1 cellular context compared by ENCODE assay signal in the genomic region with DNA sequence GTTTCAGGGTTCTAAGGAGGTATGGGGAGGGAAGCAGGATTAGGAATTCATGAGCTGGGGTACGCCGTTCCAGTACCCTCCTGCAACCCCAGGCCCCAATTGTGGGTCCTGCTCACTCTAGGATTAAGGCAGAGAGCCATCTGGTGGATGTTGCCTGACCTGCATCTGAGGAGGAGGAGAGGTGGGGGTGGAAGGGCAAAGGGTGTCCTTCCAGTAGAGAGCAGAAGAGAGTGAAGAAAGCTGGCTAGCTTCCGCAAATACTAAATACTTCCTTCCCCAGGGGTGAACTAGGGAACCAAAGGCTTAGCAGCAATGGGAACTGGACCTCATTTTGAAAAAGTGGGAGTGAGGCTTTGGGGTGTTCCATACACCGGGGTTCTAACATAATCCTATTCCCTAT.
TF ChIP-seq lines count a peak whose summit lies in the region.

No MANE protein-coding gene starts in this region.

TF ChIP-seq in HepG2, 621 proteins besides CTCF, POLR2A, EP300 and RAD21 (continues in another document):
- TF ChIP-seq ZNF784 (CRISPR knock-in tag; IDR thresholded peaks at IDR 0.05; ENCODE audit: borderline replicate concordance) (no peak), SKI (IDR thresholded peaks at IDR 0.05; ENCODE audit: partially characterized antibody) (no peak), SAP130 (CRISPR knock-in tag; IDR thresholded peaks at IDR 0.05; ENCODE audit: low read depth) (0 out of 2 replicates have a peak, but pooled peaks have one; percentile 26), AKNA (CRISPR knock-in tag; IDR thresholded peaks at IDR 0.05; ENCODE audit: borderline replicate concordance) (no peak), ARHGAP35 (CRISPR knock-in tag; IDR thresholded peaks at IDR 0.05; ENCODE audit: borderline replicate concordance) (0 out of 2 replicates have a peak, but pooled peaks have one; percentile 37), PATZ1 (CRISPR knock-in tag; IDR thresholded peaks at IDR 0.05) (peak; percentile 56; the same call in 1 of the 2 replicates), HMGXB4 (CRISPR knock-in tag; IDR thresholded peaks at IDR 0.05; ENCODE audit: borderline replicate concordance in 1 of 2, low read depth in 1 of 2) (peak in 1 of 2 experiments; percentile 52; a peak in 1 of 4 replicates), ZNF781 (CRISPR knock-in tag; IDR thresholded peaks at IDR 0.05; ENCODE audit: borderline replicate concordance, not compliant biosample characterization) (no peak), GRHL1 (CRISPR knock-in tag; conservative IDR thresholded peaks at IDR 0.05) (no peak), ZEB1 (IDR thresholded peaks at IDR 0.05; ENCODE audit: insufficient replicate concordance, low read depth) (no peak), GATAD2A (CRISPR knock-in tag; IDR thresholded peaks at IDR 0.05) (0 out of 2 replicates have a peak, but pooled peaks have one; percentile 25), TBX2 (CRISPR knock-in tag; IDR thresholded peaks at IDR 0.05; ENCODE audit: borderline replicate concordance) (peak; percentile 19; the same call in 1 of the 2 replicates), ERF (CRISPR knock-in tag; IDR thresholded peaks at IDR 0.05) (peak; percentile 58; the same call in 1 of the 2 replicates), HMGA1 (CRISPR knock-in tag; conservative IDR thresholded peaks at IDR 0.05) (no peak), PLRG1 (conservative IDR thresholded peaks at IDR 0.05) (no peak), IKZF5 (CRISPR knock-in tag; IDR thresholded peaks at IDR 0.05) (peak; percentile 33; the same call in 1 of the 2 replicates), KLF6 (CRISPR knock-in tag; IDR thresholded peaks at IDR 0.05) (no peak), PITX1 (CRISPR knock-in tag; IDR thresholded peaks at IDR 0.05) (peak; percentile 50; the same call in 1 of the 2 replicates), MLLT10 (CRISPR knock-in tag; IDR thresholded peaks at IDR 0.05) (no peak), ZNF281 (CRISPR knock-in tag; IDR thresholded peaks at IDR 0.05; ENCODE audit: borderline replicate concordance) (peak; percentile 37; the same call in 1 of the 2 replicates), SMC3 (IDR thresholded peaks at IDR 0.05; ENCODE audit: low read length) (peak; percentile 91), KDM2A (CRISPR knock-in tag; IDR thresholded peaks at IDR 0.05; ENCODE audit: borderline replicate concordance, low read depth) (0 out of 2 replicates have a peak, but pooled peaks have one; percentile 33), TOE1 (CRISPR knock-in tag; IDR thresholded peaks at IDR 0.05) (no peak), ZNF546 (CRISPR knock-in tag; conservative IDR thresholded peaks at IDR 0.05) (no peak), ISX (CRISPR knock-in tag; conservative IDR thresholded peaks at IDR 0.05) (no peak), ZFX (CRISPR knock-in tag; IDR thresholded peaks at IDR 0.05; ENCODE audit: low read depth) (0 out of 2 replicates have a peak, but pooled peaks have one; percentile 16), ZNF691 (CRISPR knock-in tag; IDR thresholded peaks at IDR 0.05; ENCODE audit: borderline replicate concordance, low read depth) (0 out of 2 replicates have a peak, but pooled peaks have one; percentile 35), TBP (CRISPR knock-in tag; IDR thresholded peaks at IDR 0.05) (no peak), ZNF205 (CRISPR knock-in tag; IDR thresholded peaks at IDR 0.05) (no peak), XRCC5 (optimal IDR thresholded peaks at IDR 0.05; ENCODE audit: low read length) (peak; percentile 75), TEAD3 (CRISPR knock-in tag; optimal IDR thresholded peaks at IDR 0.05; ENCODE audit: borderline replicate concordance) (no peak), FOXO1 (CRISPR knock-in tag; IDR thresholded peaks at IDR 0.05) (no peak), ZNF607 (CRISPR knock-in tag; IDR thresholded peaks at IDR 0.05; ENCODE audit: borderline replicate concordance) (no peak)
- TF ChIP-seq, protein P1, sequence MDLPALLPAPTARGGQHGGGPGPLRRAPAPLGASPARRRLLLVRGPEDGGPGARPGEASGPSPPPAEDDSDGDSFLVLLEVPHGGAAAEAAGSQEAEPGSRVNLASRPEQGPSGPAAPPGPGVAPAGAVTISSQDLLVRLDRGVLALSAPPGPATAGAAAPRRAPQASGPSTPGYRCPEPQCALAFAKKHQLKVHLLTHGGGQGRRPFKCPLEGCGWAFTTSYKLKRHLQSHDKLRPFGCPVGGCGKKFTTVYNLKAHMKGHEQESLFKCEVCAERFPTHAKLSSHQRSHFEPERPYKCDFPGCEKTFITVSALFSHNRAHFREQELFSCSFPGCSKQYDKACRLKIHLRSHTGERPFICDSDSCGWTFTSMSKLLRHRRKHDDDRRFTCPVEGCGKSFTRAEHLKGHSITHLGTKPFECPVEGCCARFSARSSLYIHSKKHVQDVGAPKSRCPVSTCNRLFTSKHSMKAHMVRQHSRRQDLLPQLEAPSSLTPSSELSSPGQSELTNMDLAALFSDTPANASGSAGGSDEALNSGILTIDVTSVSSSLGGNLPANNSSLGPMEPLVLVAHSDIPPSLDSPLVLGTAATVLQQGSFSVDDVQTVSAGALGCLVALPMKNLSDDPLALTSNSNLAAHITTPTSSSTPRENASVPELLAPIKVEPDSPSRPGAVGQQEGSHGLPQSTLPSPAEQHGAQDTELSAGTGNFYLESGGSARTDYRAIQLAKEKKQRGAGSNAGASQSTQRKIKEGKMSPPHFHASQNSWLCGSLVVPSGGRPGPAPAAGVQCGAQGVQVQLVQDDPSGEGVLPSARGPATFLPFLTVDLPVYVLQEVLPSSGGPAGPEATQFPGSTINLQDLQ (CRISPR knock-in tag; IDR thresholded peaks at IDR 0.05): no peak
- TF ChIP-seq, protein P2, sequence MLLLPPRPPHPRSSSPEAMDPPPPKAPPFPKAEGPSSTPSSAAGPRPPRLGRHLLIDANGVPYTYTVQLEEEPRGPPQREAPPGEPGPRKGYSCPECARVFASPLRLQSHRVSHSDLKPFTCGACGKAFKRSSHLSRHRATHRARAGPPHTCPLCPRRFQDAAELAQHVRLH (CRISPR knock-in tag; IDR thresholded peaks at IDR 0.05; ENCODE audit: borderline replicate concordance, low read depth): 0 out of 2 replicates have a peak, but pooled peaks have one; percentile 22
